In the genomic region with DNA sequence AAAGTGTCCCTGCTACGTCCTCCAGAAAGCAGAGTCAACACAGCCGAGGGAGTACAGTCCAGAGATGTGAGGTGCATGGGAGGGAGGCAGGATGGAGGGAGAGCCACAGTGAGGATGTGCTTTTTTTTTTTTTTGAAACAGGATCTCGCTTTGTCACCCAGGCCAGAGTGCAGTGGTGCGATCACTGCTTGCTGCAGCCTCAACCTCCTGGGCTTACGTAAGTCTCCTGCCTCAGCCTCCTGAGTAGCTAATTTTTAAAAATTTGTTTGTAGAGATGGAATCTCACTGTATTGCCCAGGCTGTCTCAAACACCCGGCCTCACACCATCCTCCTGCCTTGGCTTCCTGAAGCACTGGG, we compare ENCODE assay signal across 1 cellular context.
TF ChIP-seq lines count a peak whose summit lies in the region.

No MANE protein-coding gene starts in this region.

TF ChIP-seq in HepG2, 621 proteins besides CTCF, POLR2A, EP300 and RAD21 (continued from another document and continues in another):
- TF ChIP-seq, protein P1, sequence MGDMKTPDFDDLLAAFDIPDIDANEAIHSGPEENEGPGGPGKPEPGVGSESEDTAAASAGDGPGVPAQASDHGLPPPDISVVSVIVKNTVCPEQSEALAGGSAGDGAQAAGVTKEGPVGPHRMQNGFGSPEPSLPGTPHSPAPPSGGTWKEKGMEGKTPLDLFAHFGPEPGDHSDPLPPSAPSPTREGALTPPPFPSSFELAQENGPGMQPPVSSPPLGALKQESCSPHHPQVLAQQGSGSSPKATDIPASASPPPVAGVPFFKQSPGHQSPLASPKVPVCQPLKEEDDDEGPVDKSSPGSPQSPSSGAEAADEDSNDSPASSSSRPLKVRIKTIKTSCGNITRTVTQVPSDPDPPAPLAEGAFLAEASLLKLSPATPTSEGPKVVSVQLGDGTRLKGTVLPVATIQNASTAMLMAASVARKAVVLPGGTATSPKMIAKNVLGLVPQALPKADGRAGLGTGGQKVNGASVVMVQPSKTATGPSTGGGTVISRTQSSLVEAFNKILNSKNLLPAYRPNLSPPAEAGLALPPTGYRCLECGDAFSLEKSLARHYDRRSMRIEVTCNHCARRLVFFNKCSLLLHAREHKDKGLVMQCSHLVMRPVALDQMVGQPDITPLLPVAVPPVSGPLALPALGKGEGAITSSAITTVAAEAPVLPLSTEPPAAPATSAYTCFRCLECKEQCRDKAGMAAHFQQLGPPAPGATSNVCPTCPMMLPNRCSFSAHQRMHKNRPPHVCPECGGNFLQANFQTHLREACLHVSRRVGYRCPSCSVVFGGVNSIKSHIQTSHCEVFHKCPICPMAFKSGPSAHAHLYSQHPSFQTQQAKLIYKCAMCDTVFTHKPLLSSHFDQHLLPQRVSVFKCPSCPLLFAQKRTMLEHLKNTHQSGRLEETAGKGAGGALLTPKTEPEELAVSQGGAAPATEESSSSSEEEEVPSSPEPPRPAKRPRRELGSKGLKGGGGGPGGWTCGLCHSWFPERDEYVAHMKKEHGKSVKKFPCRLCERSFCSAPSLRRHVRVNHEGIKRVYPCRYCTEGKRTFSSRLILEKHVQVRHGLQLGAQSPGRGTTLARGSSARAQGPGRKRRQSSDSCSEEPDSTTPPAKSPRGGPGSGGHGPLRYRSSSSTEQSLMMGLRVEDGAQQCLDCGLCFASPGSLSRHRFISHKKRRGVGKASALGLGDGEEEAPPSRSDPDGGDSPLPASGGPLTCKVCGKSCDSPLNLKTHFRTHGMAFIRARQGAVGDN (CRISPR knock-in tag; IDR thresholded peaks at IDR 0.05): 0 out of 2 replicates have a peak, but pooled peaks have one; percentile 22
- TF ChIP-seq SAP130 (CRISPR knock-in tag; IDR thresholded peaks at IDR 0.05; ENCODE audit: low read depth) (peak; percentile 32; the same call in 1 of the 2 replicates), ZNF160 (CRISPR knock-in tag; IDR thresholded peaks at IDR 0.05) (no peak), ZZZ3 (CRISPR knock-in tag; IDR thresholded peaks at IDR 0.05; ENCODE audit: borderline replicate concordance) (no peak), ZNF616 (CRISPR knock-in tag; IDR thresholded peaks at IDR 0.05; ENCODE audit: low read depth) (no peak), ZNF569 (CRISPR knock-in tag; IDR thresholded peaks at IDR 0.05; ENCODE audit: borderline replicate concordance) (no peak), ZNF274 (CRISPR knock-in tag; IDR thresholded peaks at IDR 0.05) (no peak), MBNL3 (CRISPR knock-in tag; conservative IDR thresholded peaks at IDR 0.05) (no peak), SRSF9 (IDR thresholded peaks at IDR 0.05; ENCODE audit: borderline replicate concordance, insufficient read depth, low read depth, low read length, poor library complexity, severe bottlenecking) (no peak), RBM22 (optimal IDR thresholded peaks at IDR 0.05; ENCODE audit: low read length) (no peak), ZNF746 (CRISPR knock-in tag; IDR thresholded peaks at IDR 0.05) (no peak), GPN1 (CRISPR knock-in tag; IDR thresholded peaks at IDR 0.05; ENCODE audit: borderline replicate concordance) (no peak), MED13 (CRISPR knock-in tag; IDR thresholded peaks at IDR 0.05) (no peak), RFX5 (IDR thresholded peaks at IDR 0.05; ENCODE audit: low read depth, low read length) (no peak), SETDB1 (CRISPR knock-in tag; IDR thresholded peaks at IDR 0.05; ENCODE audit: borderline replicate concordance) (no peak), KDM1A (CRISPR knock-in tag; IDR thresholded peaks at IDR 0.05) (peak; percentile 47; the same call in 1 of the 2 replicates), ZNF556 (CRISPR knock-in tag; IDR thresholded peaks at IDR 0.05; ENCODE audit: borderline replicate concordance) (no peak), KAT2B (IDR thresholded peaks at IDR 0.05; ENCODE audit: borderline replicate concordance, low read depth, low read length) (no peak), TCF7 (IDR thresholded peaks at IDR 0.05; ENCODE audit: low read depth) (peak; percentile 63; the same call in 1 of the 2 replicates), YY1 (IDR thresholded peaks at IDR 0.05; ENCODE audit: insufficient read depth, insufficient replicate concordance, low read depth, low read length) (no peak)
- TF ChIP-seq, protein P2, sequence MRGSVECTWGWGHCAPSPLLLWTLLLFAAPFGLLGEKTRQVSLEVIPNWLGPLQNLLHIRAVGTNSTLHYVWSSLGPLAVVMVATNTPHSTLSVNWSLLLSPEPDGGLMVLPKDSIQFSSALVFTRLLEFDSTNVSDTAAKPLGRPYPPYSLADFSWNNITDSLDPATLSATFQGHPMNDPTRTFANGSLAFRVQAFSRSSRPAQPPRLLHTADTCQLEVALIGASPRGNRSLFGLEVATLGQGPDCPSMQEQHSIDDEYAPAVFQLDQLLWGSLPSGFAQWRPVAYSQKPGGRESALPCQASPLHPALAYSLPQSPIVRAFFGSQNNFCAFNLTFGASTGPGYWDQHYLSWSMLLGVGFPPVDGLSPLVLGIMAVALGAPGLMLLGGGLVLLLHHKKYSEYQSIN (CRISPR knock-in tag; IDR thresholded peaks at IDR 0.05; ENCODE audit: borderline replicate concordance): no peak
- TF ChIP-seq, protein P3, sequence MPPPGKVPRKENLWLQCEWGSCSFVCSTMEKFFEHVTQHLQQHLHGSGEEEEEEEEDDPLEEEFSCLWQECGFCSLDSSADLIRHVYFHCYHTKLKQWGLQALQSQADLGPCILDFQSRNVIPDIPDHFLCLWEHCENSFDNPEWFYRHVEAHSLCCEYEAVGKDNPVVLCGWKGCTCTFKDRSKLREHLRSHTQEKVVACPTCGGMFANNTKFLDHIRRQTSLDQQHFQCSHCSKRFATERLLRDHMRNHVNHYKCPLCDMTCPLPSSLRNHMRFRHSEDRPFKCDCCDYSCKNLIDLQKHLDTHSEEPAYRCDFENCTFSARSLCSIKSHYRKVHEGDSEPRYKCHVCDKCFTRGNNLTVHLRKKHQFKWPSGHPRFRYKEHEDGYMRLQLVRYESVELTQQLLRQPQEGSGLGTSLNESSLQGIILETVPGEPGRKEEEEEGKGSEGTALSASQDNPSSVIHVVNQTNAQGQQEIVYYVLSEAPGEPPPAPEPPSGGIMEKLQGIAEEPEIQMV (CRISPR knock-in tag; IDR thresholded peaks at IDR 0.05; ENCODE audit: low read depth): no peak
- TF ChIP-seq, protein P4, sequence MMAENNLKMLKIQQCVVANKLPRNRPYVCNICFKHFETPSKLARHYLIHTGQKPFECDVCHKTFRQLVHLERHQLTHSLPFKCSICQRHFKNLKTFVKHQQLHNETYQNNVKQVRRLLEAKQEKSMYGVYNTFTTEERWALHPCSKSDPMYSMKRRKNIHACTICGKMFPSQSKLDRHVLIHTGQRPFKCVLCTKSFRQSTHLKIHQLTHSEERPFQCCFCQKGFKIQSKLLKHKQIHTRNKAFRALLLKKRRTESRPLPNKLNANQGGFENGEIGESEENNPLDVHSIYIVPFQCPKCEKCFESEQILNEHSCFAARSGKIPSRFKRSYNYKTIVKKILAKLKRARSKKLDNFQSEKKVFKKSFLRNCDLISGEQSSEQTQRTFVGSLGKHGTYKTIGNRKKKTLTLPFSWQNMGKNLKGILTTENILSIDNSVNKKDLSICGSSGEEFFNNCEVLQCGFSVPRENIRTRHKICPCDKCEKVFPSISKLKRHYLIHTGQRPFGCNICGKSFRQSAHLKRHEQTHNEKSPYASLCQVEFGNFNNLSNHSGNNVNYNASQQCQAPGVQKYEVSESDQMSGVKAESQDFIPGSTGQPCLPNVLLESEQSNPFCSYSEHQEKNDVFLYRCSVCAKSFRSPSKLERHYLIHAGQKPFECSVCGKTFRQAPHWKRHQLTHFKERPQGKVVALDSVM (CRISPR knock-in tag; IDR thresholded peaks at IDR 0.05): peak; percentile 97
- TF ChIP-seq, protein P5, sequence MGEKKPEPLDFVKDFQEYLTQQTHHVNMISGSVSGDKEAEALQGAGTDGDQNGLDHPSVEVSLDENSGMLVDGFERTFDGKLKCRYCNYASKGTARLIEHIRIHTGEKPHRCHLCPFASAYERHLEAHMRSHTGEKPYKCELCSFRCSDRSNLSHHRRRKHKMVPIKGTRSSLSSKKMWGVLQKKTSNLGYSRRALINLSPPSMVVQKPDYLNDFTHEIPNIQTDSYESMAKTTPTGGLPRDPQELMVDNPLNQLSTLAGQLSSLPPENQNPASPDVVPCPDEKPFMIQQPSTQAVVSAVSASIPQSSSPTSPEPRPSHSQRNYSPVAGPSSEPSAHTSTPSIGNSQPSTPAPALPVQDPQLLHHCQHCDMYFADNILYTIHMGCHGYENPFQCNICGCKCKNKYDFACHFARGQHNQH (CRISPR knock-in tag; IDR thresholded peaks at IDR 0.05): no peak
- TF ChIP-seq, protein P6, sequence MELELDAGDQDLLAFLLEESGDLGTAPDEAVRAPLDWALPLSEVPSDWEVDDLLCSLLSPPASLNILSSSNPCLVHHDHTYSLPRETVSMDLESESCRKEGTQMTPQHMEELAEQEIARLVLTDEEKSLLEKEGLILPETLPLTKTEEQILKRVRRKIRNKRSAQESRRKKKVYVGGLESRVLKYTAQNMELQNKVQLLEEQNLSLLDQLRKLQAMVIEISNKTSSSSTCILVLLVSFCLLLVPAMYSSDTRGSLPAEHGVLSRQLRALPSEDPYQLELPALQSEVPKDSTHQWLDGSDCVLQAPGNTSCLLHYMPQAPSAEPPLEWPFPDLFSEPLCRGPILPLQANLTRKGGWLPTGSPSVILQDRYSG (CRISPR knock-in tag; IDR thresholded peaks at IDR 0.05): no peak
- TF ChIP-seq, protein P7, sequence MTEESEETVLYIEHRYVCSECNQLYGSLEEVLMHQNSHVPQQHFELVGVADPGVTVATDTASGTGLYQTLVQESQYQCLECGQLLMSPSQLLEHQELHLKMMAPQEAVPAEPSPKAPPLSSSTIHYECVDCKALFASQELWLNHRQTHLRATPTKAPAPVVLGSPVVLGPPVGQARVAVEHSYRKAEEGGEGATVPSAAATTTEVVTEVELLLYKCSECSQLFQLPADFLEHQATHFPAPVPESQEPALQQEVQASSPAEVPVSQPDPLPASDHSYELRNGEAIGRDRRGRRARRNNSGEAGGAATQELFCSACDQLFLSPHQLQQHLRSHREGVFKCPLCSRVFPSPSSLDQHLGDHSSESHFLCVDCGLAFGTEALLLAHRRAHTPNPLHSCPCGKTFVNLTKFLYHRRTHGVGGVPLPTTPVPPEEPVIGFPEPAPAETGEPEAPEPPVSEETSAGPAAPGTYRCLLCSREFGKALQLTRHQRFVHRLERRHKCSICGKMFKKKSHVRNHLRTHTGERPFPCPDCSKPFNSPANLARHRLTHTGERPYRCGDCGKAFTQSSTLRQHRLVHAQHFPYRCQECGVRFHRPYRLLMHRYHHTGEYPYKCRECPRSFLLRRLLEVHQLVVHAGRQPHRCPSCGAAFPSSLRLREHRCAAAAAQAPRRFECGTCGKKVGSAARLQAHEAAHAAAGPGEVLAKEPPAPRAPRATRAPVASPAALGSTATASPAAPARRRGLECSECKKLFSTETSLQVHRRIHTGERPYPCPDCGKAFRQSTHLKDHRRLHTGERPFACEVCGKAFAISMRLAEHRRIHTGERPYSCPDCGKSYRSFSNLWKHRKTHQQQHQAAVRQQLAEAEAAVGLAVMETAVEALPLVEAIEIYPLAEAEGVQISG (CRISPR knock-in tag; IDR thresholded peaks at IDR 0.05): no peak
- TF ChIP-seq, protein P8, sequence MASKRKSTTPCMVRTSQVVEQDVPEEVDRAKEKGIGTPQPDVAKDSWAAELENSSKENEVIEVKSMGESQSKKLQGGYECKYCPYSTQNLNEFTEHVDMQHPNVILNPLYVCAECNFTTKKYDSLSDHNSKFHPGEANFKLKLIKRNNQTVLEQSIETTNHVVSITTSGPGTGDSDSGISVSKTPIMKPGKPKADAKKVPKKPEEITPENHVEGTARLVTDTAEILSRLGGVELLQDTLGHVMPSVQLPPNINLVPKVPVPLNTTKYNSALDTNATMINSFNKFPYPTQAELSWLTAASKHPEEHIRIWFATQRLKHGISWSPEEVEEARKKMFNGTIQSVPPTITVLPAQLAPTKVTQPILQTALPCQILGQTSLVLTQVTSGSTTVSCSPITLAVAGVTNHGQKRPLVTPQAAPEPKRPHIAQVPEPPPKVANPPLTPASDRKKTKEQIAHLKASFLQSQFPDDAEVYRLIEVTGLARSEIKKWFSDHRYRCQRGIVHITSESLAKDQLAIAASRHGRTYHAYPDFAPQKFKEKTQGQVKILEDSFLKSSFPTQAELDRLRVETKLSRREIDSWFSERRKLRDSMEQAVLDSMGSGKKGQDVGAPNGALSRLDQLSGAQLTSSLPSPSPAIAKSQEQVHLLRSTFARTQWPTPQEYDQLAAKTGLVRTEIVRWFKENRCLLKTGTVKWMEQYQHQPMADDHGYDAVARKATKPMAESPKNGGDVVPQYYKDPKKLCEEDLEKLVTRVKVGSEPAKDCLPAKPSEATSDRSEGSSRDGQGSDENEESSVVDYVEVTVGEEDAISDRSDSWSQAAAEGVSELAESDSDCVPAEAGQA (IDR thresholded peaks at IDR 0.05; ENCODE audit: low read depth): no peak
- TF ChIP-seq, protein P8 (CRISPR knock-in tag; IDR thresholded peaks at IDR 0.05; ENCODE audit: borderline replicate concordance): no peak
